ENCODE assay signal across 8 cellular contexts in genomic region chr2:190879474-190880373, GRCh38.
A peak's percentile ranks its signal among the peaks of the same experiment; 100 is the strongest.
DNase-seq lines count a peak whose midpoint lies in the region; ATAC-seq and TF ChIP-seq lines count a peak whose summit lies in the region.

No MANE protein-coding gene starts in this region.

- no peak for TF ChIP-seq CTCF in GM12865 (IDR thresholded peaks at IDR 0.05; ENCODE audit: insufficient read depth, low read depth, low read length, missing control alignments)

- ATAC-seq in GM18868 (IDR thresholded peaks at IDR 0.05; ENCODE audit: unreplicated experiment) (no peak), GM21528 (IDR thresholded peaks at IDR 0.05; ENCODE audit: low FRiP score, unreplicated experiment) (no peak)

- no peaks in the 10 kb centered on the region for H3K36me3 ChIP-seq in iPS-18a (ENCODE audit: control insufficient read depth, low read depth, low read length)

- H3K27me3 ChIP-seq in iPS-18a (ENCODE audit: control insufficient read depth, insufficient read depth, low read length) = peaks cover 6% of the 10 kb centered on the region

- H3K4me3 ChIP-seq in GM12865 (ENCODE audit: low read depth, low read length) = peak overlapping the region; percentile 95
- peak overlapping the region; percentile 67 for H3K4me3 ChIP-seq in iPS-18a (ENCODE audit: low read length)

- H3K9me3 ChIP-seq in iPS-18a (ENCODE audit: control insufficient read depth, low read depth, low read length) = no peaks in the 10 kb centered on the region

- peaks cover 20% of the 10 kb centered on the region for H3K4me1 ChIP-seq in iPS-18a (ENCODE audit: control insufficient read depth, low read depth, low read length)

- H3K9ac ChIP-seq in iPS-18a (ENCODE audit: low read length) = peak overlapping the region; percentile 46

- no peak overlapping the region for H3K27ac ChIP-seq in iPS-18a (ENCODE audit: low read length)

- DNase-seq in GM12865 (ENCODE audit: low read depth) = no peak
- peak; percentile 6 for DNase-seq in NCI-H1048 (lab: John Stamatoyannopoulos, UW)
- DNase-seq in activated naive CD8-positive, alpha-beta T cell treated with anti-CD3 and anti-CD28 coated beads, Interleukin-2, amount 50 U/mL, for 16 hours (ENCODE audit: low read depth, low spot score) = peak; percentile 33
- DNase-seq in stimulated activated CD4-positive, alpha-beta T cell treated with anti-CD3 and anti-CD28 coated beads, Interleukin-2, amount 100 ng/mL, for 4 hours (ENCODE audit: low read depth) = peak; percentile 52
- no peak for DNase-seq in NCI-H1105 (lab: John Stamatoyannopoulos, UW)

Comparison
In these comparisons a context has a peak if more than half of its experiments do, and no peak if none do; other contexts are left out.
1. DNase-seq: peak in NCI-H1048 (single experiment), activated naive CD8-positive, alpha-beta T cell treated with anti-CD3 and anti-CD28 coated beads, Interleukin-2, amount 50 U/mL, for 16 hours (single experiment) and stimulated activated CD4-positive, alpha-beta T cell treated with anti-CD3 and anti-CD28 coated beads, Interleukin-2, amount 100 ng/mL, for 4 hours (single experiment); none in GM12865 (single experiment) and NCI-H1105 (single experiment).